Comparison of ENCODE assay signal across 22 cellular contexts in the genomic region with DNA sequence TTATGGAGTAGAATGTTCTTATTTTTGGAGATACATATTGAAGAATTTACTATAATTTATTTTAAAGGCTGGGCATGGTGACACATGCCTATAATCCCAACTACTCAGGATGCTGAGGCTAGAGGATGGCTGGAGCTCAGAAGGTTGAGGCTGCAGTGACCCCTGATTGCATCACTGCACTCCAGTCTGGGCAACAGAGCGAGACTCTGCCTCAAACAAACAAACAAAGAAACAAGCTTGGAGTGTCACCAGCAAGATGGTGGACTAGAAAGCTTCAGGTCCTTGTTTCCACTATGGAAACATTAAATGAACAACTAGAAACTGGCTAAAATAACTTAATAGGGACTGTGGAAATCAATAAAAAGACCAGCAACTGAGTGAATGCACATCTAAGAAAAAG.
"Had no signal": no experiment of that assay in that cellular context is flagged by ENCODE, and none has a peak within 500 bp of the region (broad histone marks: within the 10 kb centered on the region; RNA-seq: fewer than 3 reads in every experiment).

No MANE protein-coding gene starts in this region.

- H3K4me1 ChIP-seq: suprapubic skin, upper lobe of right lung, uterus had no signal

- DNase-seq: dorsolateral prefrontal cortex; effector CD4-positive, alpha-beta T cell; head of caudate nucleus; naive thymus-derived CD8-positive, alpha-beta T cell; occipital lobe; ovary; posterior cingulate gyrus; stimulated activated CD4-positive, alpha-beta T cell treated with anti-CD3 and anti-CD28 coated beads, Interleukin-12 subunit alpha, Interleukin-12 subunit beta, amount 100 ng/mL, for 4 hours; stimulated activated CD4-positive, alpha-beta T cell treated with anti-CD3 and anti-CD28 coated beads, Interleukin-1b, Interleukin-23, amount 100 ng/mL, for 48 hours; stimulated activated CD4-positive, alpha-beta T cell treated with anti-CD3 and anti-CD28 coated beads, Interleukin-4, amount 100 ng/mL, for 1 hour; stimulated activated CD8-positive, alpha-beta memory T cell treated with anti-CD3 and anti-CD28 coated beads, Interleukin-4, amount 100 ng/mL, for 48 hours; stimulated activated naive CD4-positive, alpha-beta T cell; stimulated activated naive CD8-positive, alpha-beta T cell treated with anti-CD3 and anti-CD28 coated beads, Interleukin-15, amount 100 ng/mL, for 72 hours; transverse colon; upper lobe of right lung; uterus had no signal

- H3K4me3 Mint-ChIP-seq: naive thymus-derived CD8-positive, alpha-beta T cell; stimulated activated naive CD8-positive, alpha-beta T cell treated with anti-CD3 and anti-CD28 coated beads, Interleukin-15, amount 100 ng/mL, for 72 hours had no signal

- H3K4me2 ChIP-seq: smooth muscle cell had no signal

- FAIRE-seq: colon, frontal cortex, keratinocyte had no signal

- H3K36me3 Mint-ChIP-seq: naive thymus-derived CD8-positive, alpha-beta T cell had no signal

- H3K9me3 ChIP-seq: ovary, suprapubic skin, transverse colon, upper lobe of right lung, uterus had no signal

- H3K36me3 ChIP-seq: ovary, suprapubic skin, transverse colon, upper lobe of right lung, uterus had no signal

- H3K27ac Mint-ChIP-seq: naive thymus-derived CD8-positive, alpha-beta T cell had no signal

- ATAC-seq: naive thymus-derived CD8-positive, alpha-beta T cell; sciatic nerve; stimulated activated naive CD8-positive, alpha-beta T cell treated with anti-CD3 and anti-CD28 coated beads, Interleukin-15, amount 100 ng/mL, for 72 hours; upper lobe of right lung had no signal

- H3K4me3 ChIP-seq: dorsolateral prefrontal cortex, ovary, smooth muscle cell, suprapubic skin, transverse colon, upper lobe of right lung, uterus had no signal

- H3K27me3 ChIP-seq: dorsolateral prefrontal cortex, ovary, suprapubic skin, transverse colon, upper lobe of right lung, uterus had no signal

- H3K27ac ChIP-seq: dorsolateral prefrontal cortex, ovary, suprapubic skin, upper lobe of right lung, uterus had no signal
